8 cellular contexts compared by ENCODE assay signal in the genomic region with DNA sequence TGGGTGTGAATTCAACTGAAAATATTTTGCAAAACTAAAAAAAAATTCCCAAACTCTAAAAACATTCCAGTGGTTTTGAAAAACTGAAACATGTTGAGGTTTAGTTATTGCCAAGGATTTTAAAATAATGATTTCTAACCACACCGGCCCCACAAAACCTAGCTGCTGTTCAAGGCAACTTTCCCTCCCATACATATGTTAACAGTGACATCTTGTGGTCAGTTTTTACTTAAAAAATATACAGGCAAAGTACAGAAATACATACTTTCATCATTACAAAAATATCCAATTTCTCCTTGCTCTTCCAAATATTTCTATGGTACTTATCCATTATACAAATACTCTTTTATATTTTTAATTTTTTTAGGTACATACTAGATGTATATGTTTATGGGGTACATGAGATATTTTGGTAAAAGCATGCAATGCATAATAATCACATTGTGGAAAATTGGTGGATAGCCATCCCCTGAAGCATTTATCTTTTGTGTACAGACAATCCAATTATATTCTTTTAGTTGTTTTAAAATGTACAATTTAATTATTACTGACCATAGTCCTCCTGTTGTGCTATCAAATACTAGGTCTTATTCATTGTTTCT. TPM values are rescaled to one million over a fixed set of nuclear protein-coding genes. Genes with fewer than 3 reads are reported as not detected.
DNase-seq lines count a peak whose midpoint lies in the region; ATAC-seq lines count a peak whose summit lies in the region.

No MANE protein-coding gene starts in this region.

- DNase-seq in CD1c-positive myeloid dendritic cell (ENCODE audit: extremely low spot score) (peak; percentile 29), RPMI7951 (ENCODE audit: low read depth) (peak; percentile 43), fibroblast of gingiva (ENCODE audit: low read depth) (peak; percentile 72), putamen (ENCODE audit: low spot score) (peak; percentile 45)
- peak; percentile 36 for DNase-seq in Jurkat, Clone E6-1 (ENCODE audit: low read depth, low spot score)
- no peak for DNase-seq in activated effector memory CD4-positive, alpha-beta T cell treated with anti-CD3 and anti-CD28 coated beads, Interleukin-2, amount 50 U/mL, for 16 hours

- peak; percentile 75 for ATAC-seq in GM19035 (IDR thresholded peaks at IDR 0.05; ENCODE audit: unreplicated experiment)
- ATAC-seq in HG02642 (IDR thresholded peaks at IDR 0.05; ENCODE audit: poor library complexity, unreplicated experiment): no peak

- no peak overlapping the region for H3K4me3 ChIP-seq in Jurkat, Clone E6-1 (ENCODE audit: low read length)

RNA-seq across cellular contexts. Expression of a gene that starts 34.4 kb away (rescaled TPM):
- polyA plus RNA-seq in Jurkat, Clone E6-1 (2012; ENCODE audit: insufficient read depth, insufficient read length): 38.7 TPM
- 43.1 and 51.9 TPM in 2 replicates for total RNA-seq in RPMI7951 (2014; rRNA removed; shearing (Covaris generic))
